In genomic region chr4:174105202-174105601, GRCh38 we compare ENCODE assay signal across 1 cellular context.
TF ChIP-seq lines count a peak whose summit lies in the region.

No MANE protein-coding gene starts in this region.

TF ChIP-seq in K562, 482 proteins besides CTCF, POLR2A, EP300 and RAD21 (continued from another document):
- TF ChIP-seq CUX1 (CRISPR knock-in tag; IDR thresholded peaks at IDR 0.05) (no peak), ZNF445 (CRISPR knock-in tag; IDR thresholded peaks at IDR 0.05; ENCODE audit: low read depth) (no peak), RB1 (IDR thresholded peaks at IDR 0.05; ENCODE audit: low read depth) (no peak), LEF1 (IDR thresholded peaks at IDR 0.05) (no peak), ZNF263 (CRISPR knock-in tag; IDR thresholded peaks at IDR 0.05; ENCODE audit: borderline replicate concordance) (no peak), ZNF395 (CRISPR knock-in tag; IDR thresholded peaks at IDR 0.05) (no peak), NONO (IDR thresholded peaks at IDR 0.05; ENCODE audit: low read depth in 2 of 2, low read length in 1 of 2) (no peak), ZBTB1 (CRISPR knock-in tag; IDR thresholded peaks at IDR 0.05; ENCODE audit: borderline replicate concordance, low read depth) (no peak), JUNB (CRISPR knock-in tag; conservative IDR thresholded peaks at IDR 0.05) (no peak), NFIX (CRISPR knock-in tag; IDR thresholded peaks at IDR 0.05; ENCODE audit: low read depth) (no peak), ZNF699 (CRISPR knock-in tag; IDR thresholded peaks at IDR 0.05; ENCODE audit: insufficient replicate concordance) (no peak), MAX (CRISPR knock-in tag; IDR thresholded peaks at IDR 0.05) (no peak), CEBPZ (IDR thresholded peaks at IDR 0.05; ENCODE audit: borderline replicate concordance, low read depth, low read length) (no peak), CBX3 (IDR thresholded peaks at IDR 0.05; ENCODE audit: borderline replicate concordance in 1 of 2, low read length in 2 of 2) (no peak), GATA2 (CRISPR knock-in tag; IDR thresholded peaks at IDR 0.05) (no peak), BHLHE40 (IDR thresholded peaks at IDR 0.05; ENCODE audit: low read length) (no peak), RCOR1 (IDR thresholded peaks at IDR 0.05; ENCODE audit: borderline replicate concordance in 1 of 2, low read depth in 2 of 2, low read length in 2 of 2) (no peak)
TF ChIP-seq in K562: peak in this region for 0.
